14 cellular contexts compared by ENCODE assay signal in the genomic region with DNA sequence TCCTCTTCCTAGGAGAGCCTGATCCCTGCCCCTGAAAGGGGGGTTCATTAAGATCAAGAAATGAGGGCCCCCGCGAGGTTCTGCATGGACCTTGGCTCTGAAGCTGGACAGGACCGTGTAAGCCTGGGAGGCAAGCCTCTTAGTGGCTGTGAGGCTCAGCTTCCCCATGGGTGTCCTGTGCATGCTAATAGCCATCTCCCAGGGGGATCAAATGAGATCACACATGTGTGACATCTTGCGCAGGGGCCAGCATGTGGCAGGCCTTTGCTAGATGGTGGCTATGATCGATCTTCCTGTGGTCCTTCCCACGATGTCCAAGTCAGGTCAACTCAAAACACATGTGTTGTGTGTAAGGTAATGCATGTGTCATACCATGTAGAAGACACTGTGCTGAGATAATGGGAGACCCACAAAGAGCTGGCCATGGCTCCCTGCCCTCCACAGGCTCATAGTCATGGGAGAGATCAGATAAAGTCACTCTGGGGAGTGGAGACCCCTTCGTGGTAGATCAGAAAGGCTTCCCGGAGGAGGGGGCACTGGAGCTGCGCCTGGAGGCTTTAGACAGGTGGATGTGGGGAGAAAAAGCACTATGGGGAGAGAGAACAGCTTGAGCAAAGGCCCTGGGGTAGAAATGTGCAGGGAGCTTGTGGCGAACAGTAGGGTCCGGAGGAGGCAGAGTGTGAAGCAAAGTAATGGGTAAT. TPM values are rescaled to one million over a fixed set of nuclear protein-coding genes. Genes with fewer than 3 reads are reported as not detected.
A peak's percentile ranks its signal among the peaks of the same experiment; 100 is the strongest.
DNase-seq lines count a peak whose midpoint lies in the region; ATAC-seq, FAIRE-seq and TF ChIP-seq lines count a peak whose summit lies in the region.
"Had no signal": no experiment of that assay in that cellular context is flagged by ENCODE, and none has a peak within 500 bp of the region (broad histone marks: within the 10 kb centered on the region; RNA-seq: fewer than 3 reads in every experiment).

No MANE protein-coding gene starts in this region.

- H4K20me1 ChIP-seq in BLaER1 treated with 17β-estradiol and CSF1 and Interleukin-3, amounts not matched to agents 10 nM and 100 nM = peaks cover 60 to 69% (median 66%) of the 10 kb centered on the region in 11 experiments; a peak in 21 of 22 replicates

- H3K4me1 Mint-ChIP-seq in memory B cell = peaks cover 74% of the 10 kb centered on the region

- H3K9me3 Mint-ChIP-seq in memory B cell = no peaks in the 10 kb centered on the region

- FAIRE-seq in GM12892 (lab: Jason Lieb, UNC) = peak; percentile 80
- FAIRE-seq: astrocyte, islet of Langerhans had no signal

- DNase-seq in GM12892 (ENCODE audit: insufficient read length) (no peak), memory B cell (ENCODE audit: low spot score in 2 of 2) (no peak), HuH-7 (ENCODE audit: low spot score) (no peak)
- peak; percentile 54 for DNase-seq in activated CD8-positive, alpha-beta memory T cell treated with anti-CD3 and anti-CD28 coated beads, Interleukin-2, amount 50 U/mL, for 48 hours
- DNase-seq: foreskin keratinocyte, midbrain, NCI-H2171 had no signal

- peak overlapping the region in 10 of 11 experiments; percentile 78 to 94 (median 86); a peak in 17 of 22 replicates for H3K27ac ChIP-seq in BLaER1 treated with 17β-estradiol and CSF1 and Interleukin-3, amounts not matched to agents 10 nM and 100 nM
- H3K27ac ChIP-seq: foreskin keratinocyte had no signal

- no peak for TF ChIP-seq POLR2A in GM12892 (IDR thresholded peaks at IDR 0.05; ENCODE audit: low read depth, low read length)

- peak overlapping the region in 8 of 10 experiments; percentile 80 to 99 (median 90); a peak in 13 of 20 replicates for H3K4me3 ChIP-seq in BLaER1 treated with 17β-estradiol and CSF1 and Interleukin-3, amounts not matched to agents 10 nM and 100 nM
- H3K4me3 ChIP-seq: HAP-1 had no signal

- no peaks in the 10 kb centered on the region for H3K27me3 Mint-ChIP-seq in memory B cell

- peaks cover 38% of the 10 kb centered on the region for H3K36me3 Mint-ChIP-seq in memory B cell

- peak overlapping the region; percentile 97 for H3K27ac Mint-ChIP-seq in memory B cell

- H3K4me3 Mint-ChIP-seq in memory B cell = peak overlapping the region; percentile 79

- H3K9me3 ChIP-seq in BLaER1 treated with 17β-estradiol and CSF1 and Interleukin-3, amounts not matched to agents 10 nM and 100 nM (replicated peaks in 1 of 11) = no peaks in the 10 kb centered on the region
- H3K9me3 ChIP-seq: HAP-1 had no signal

- H3K4me2 ChIP-seq in BLaER1 treated with 17β-estradiol and CSF1 and Interleukin-3, amounts not matched to agents 10 nM and 100 nM = peak overlapping the region; percentile 91 to 100 (median 99)

- ATAC-seq in memory B cell (ENCODE audit: low read depth) (no peak), GM19463 (IDR thresholded peaks at IDR 0.05; ENCODE audit: unreplicated experiment) (no peak), GM21515 (IDR thresholded peaks at IDR 0.05; ENCODE audit: unreplicated experiment) (no peak), GM21360 (IDR thresholded peaks at IDR 0.05; ENCODE audit: unreplicated experiment) (no peak)
- ATAC-seq: foreskin keratinocyte had no signal

- H3K9ac ChIP-seq in BLaER1 treated with 17β-estradiol and CSF1 and Interleukin-3, amounts not matched to agents 10 nM and 100 nM = peak overlapping the region; percentile 70 to 92 (median 86); a peak in 19 of 22 replicates

- H3K27me3 ChIP-seq in BLaER1 treated with 17β-estradiol and CSF1 and Interleukin-3, amounts not matched to agents 10 nM and 100 nM = no peaks in the 10 kb centered on the region
- H3K27me3 ChIP-seq: foreskin keratinocyte had no signal

- peaks cover 51 to 65% (median 62%) of the 10 kb centered on the region in 11 experiments for H3K36me3 ChIP-seq in BLaER1 treated with 17β-estradiol and CSF1 and Interleukin-3, amounts not matched to agents 10 nM and 100 nM
- H3K36me3 ChIP-seq: HAP-1 had no signal

- H3K4me1 ChIP-seq in BLaER1 treated with 17β-estradiol and CSF1 and Interleukin-3, amounts not matched to agents 10 nM and 100 nM = peaks cover 80 to 98% (median 91%) of the 10 kb centered on the region in 10 experiments
- H3K4me1 ChIP-seq: HAP-1 had no signal

RNA-seq across cellular contexts. Expression of gene RAC2, which starts 3.7 kb away (rescaled TPM):
- polyA plus RNA-seq in GM12892 (2012; ENCODE audit: missing spikeins) = 247 TPM

RNA-seq across cellular contexts. Expression of gene SSTR3, which starts 28.1 kb away (rescaled TPM):
- 2.8 TPM for polyA plus RNA-seq in GM12892 (2012; ENCODE audit: missing spikeins)
- polyA plus RNA-seq: foreskin keratinocyte had no signal

RNA-seq across cellular contexts. Expression of gene CYTH4, which starts 41.9 kb away (rescaled TPM):
- polyA plus RNA-seq in GM12892 (2012; ENCODE audit: missing spikeins) = 12.8 TPM

RNA-seq across cellular contexts. Expression of gene C1QTNF6, which starts 52.3 kb away (rescaled TPM):
- 4.9 TPM for polyA plus RNA-seq in GM12892 (2012; ENCODE audit: missing spikeins)
